In genomic region chr3:181796641-181797040, GRCh38 we compare ENCODE assay signal across 2 cellular contexts.
TF ChIP-seq lines count a peak whose summit lies in the region.

No MANE protein-coding gene starts in this region.

TF ChIP-seq in GM23338, 12 proteins besides CTCF, POLR2A, EP300 and RAD21:
- TF ChIP-seq ZNF462 (CRISPR knock-in tag; IDR thresholded peaks at IDR 0.05), result no peak
- no peak for TF ChIP-seq ZNF331 (CRISPR knock-in tag; IDR thresholded peaks at IDR 0.05; ENCODE audit: low read depth)
- TF ChIP-seq JUNB (IDR thresholded peaks at IDR 0.05; ENCODE audit: unreplicated experiment), result no peak
- TF ChIP-seq CREB1 (CRISPR knock-in tag; IDR thresholded peaks at IDR 0.05; ENCODE audit: low read depth), result no peak
- TF ChIP-seq EZH2phosphoT487 (IDR thresholded peaks at IDR 0.05; ENCODE audit: unreplicated experiment), result no peak
- TF ChIP-seq REST (IDR thresholded peaks at IDR 0.05; ENCODE audit: unreplicated experiment), result no peak
- no peak for TF ChIP-seq ZNF114 (CRISPR knock-in tag; IDR thresholded peaks at IDR 0.05)
- TF ChIP-seq EZH2 (IDR thresholded peaks at IDR 0.05; ENCODE audit: low read depth, unreplicated experiment), result no peak
- TF ChIP-seq POLR2AphosphoS5 (IDR thresholded peaks at IDR 0.05; ENCODE audit: low read depth), result no peak
- TF ChIP-seq NANOG (IDR thresholded peaks at IDR 0.05; ENCODE audit: borderline replicate concordance), result no peak
- no peak for TF ChIP-seq STAT1 (IDR thresholded peaks at IDR 0.05; ENCODE audit: unreplicated experiment)
- no peak for TF ChIP-seq ETS1 (IDR thresholded peaks at IDR 0.05)

TF ChIP-seq in H1, 55 proteins besides CTCF, POLR2A, EP300 and RAD21 (continued from another document):
- no peak for TF ChIP-seq ATF2 (IDR thresholded peaks at IDR 0.05; ENCODE audit: low read length)
